In the genomic region with DNA sequence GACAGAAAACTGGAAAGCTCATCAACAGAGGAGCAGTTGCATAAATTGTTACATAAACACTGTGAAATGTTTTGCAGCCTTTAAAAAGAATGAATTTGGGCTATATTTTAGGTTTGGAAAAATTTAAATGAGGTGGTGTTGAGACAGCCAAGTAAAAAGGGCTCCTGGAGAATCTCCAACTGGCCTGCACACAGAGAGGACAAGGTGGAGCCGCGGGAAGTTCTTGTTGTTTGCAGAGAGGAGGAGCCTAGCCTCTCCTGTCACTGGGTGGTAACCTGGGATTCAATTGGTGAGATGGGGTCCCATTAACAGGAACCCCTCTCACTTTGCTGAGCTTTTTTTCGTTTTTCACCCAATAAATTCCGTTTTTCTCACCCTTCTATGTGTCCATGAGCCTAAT, we compare ENCODE assay signal across 1 cellular context.
TF ChIP-seq lines count a peak whose summit lies in the region.

No MANE protein-coding gene starts in this region.

TF ChIP-seq in HepG2, 621 proteins besides CTCF, POLR2A, EP300 and RAD21:
- no peak for TF ChIP-seq ZNF83 (CRISPR knock-in tag; IDR thresholded peaks at IDR 0.05; ENCODE audit: borderline replicate concordance)
- TF ChIP-seq RELA (CRISPR knock-in tag; IDR thresholded peaks at IDR 0.05) = no peak
- TF ChIP-seq, protein P1, sequence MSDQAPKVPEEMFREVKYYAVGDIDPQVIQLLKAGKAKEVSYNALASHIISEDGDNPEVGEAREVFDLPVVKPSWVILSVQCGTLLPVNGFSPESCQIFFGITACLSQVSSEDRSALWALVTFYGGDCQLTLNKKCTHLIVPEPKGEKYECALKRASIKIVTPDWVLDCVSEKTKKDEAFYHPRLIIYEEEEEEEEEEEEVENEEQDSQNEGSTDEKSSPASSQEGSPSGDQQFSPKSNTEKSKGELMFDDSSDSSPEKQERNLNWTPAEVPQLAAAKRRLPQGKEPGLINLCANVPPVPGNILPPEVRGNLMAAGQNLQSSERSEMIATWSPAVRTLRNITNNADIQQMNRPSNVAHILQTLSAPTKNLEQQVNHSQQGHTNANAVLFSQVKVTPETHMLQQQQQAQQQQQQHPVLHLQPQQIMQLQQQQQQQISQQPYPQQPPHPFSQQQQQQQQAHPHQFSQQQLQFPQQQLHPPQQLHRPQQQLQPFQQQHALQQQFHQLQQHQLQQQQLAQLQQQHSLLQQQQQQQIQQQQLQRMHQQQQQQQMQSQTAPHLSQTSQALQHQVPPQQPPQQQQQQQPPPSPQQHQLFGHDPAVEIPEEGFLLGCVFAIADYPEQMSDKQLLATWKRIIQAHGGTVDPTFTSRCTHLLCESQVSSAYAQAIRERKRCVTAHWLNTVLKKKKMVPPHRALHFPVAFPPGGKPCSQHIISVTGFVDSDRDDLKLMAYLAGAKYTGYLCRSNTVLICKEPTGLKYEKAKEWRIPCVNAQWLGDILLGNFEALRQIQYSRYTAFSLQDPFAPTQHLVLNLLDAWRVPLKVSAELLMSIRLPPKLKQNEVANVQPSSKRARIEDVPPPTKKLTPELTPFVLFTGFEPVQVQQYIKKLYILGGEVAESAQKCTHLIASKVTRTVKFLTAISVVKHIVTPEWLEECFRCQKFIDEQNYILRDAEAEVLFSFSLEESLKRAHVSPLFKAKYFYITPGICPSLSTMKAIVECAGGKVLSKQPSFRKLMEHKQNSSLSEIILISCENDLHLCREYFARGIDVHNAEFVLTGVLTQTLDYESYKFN (CRISPR knock-in tag; conservative IDR thresholded peaks at IDR 0.05) = no peak
- TF ChIP-seq NR2F1 (CRISPR knock-in tag; IDR thresholded peaks at IDR 0.05) = no peak
- no peak for TF ChIP-seq RERE (CRISPR knock-in tag; IDR thresholded peaks at IDR 0.05; ENCODE audit: low read depth)
- no peak for TF ChIP-seq TFAP4 (IDR thresholded peaks at IDR 0.05; ENCODE audit: borderline replicate concordance, low read depth)
TF ChIP-seq in HepG2: peak in this region for 0.
